Comparison of ENCODE assay signal across 16 cellular contexts in the genomic region with DNA sequence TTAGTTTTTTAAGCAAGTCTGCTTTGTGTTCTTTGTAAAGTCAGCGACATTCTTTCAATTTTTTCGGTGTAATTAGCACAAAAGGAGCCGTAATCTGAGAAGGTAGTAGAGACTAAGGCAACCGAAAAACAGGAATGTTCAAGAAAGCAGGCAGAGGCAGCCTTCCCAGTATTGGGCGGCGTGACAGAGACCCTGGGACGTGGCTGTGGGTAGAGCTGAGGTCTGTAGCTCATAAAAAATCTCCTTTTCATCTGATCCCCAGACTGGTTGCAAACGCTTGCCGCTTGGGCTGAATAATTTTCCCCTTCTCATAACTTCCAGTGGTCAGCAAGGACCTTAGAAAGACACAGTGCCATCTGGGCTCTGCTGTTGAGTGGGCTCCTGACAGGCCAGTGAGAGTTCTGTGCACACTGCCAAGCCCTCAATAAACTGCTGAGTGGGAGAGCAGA. TPM values are rescaled to one million over a fixed set of nuclear protein-coding genes. Genes with fewer than 3 reads are reported as not detected.
DNase-seq lines count a peak whose midpoint lies in the region; ATAC-seq, FAIRE-seq and TF ChIP-seq lines count a peak whose summit lies in the region.
"Had no signal": no experiment of that assay in that cellular context is flagged by ENCODE, and none has a peak within 500 bp of the region (broad histone marks: within the 10 kb centered on the region; RNA-seq: fewer than 3 reads in every experiment).

No MANE protein-coding gene starts in this region.

- DNase-seq in AG20443 (ENCODE audit: low spot score) (peak; percentile 58), M059J (ENCODE audit: low read depth) (peak; percentile 42), H1 (ENCODE audit: low read depth in 1 of 2, low spot score in 2 of 2) (no peak), nephron progenitor cell (no peak), NCI-H2029 (lab: John Stamatoyannopoulos, UW) (no peak)
- no peak for DNase-seq in stimulated activated CD8-positive, alpha-beta memory T cell treated with anti-CD3 and anti-CD28 coated beads, Interleukin-4, amount 100 ng/mL, for 48 hours
- DNase-seq: ACHN; activated effector memory CD4-positive, alpha-beta T cell treated with anti-CD3 and anti-CD28 coated beads, Interleukin-2, amount 50 U/mL, for 16 hours; heart left ventricle; NCI-H1092 treated with DMSO at 0.1 percent for 48 hours; OCI-M1; spleen had no signal

- H3K23me2 ChIP-seq in H1 (ENCODE audit: low read depth, low read length): no peaks in the 10 kb centered on the region; the same call in 1 of the 2 replicates

- peak; percentile 19 for FAIRE-seq in H1 (lab: Jason Lieb, UNC)
- FAIRE-seq: bronchial epithelial cell, D721Med had no signal

- POLR2A ChIA-PET in H1 (lab: Charles Lee; ENCODE audit: partially characterized antibody): interaction anchor here (0.7 to 3.0 kb wide), 14 partner anchors 8 to 402 kb away, joined by 3 to 13 read pairs (median 4); partner anchors contain the start of gene ATP5F1E

- peak overlapping the region; percentile 86 for H3K18ac ChIP-seq in H1 (ENCODE audit: extremely low read depth, low read length)

- H3K4me1 Mint-ChIP-seq in nephron progenitor cell: peaks cover 75% of the 10 kb centered on the region

- H4K91ac ChIP-seq in H1 (replicated peaks; ENCODE audit: insufficient read length, low read length): no peak overlapping the region

- no peak overlapping the region for H3K4ac ChIP-seq in H1 (replicated peaks; ENCODE audit: insufficient read length, low read depth, low read length)

- peak overlapping the region in 2 of 4 experiments; percentile 6 to 39; a peak in 2 of 8 replicates for H3K4me3 ChIP-seq in H1 (ENCODE audit: extremely low read depth in 1 of 4, insufficient read depth in 2 of 4, low read depth in 3 of 4, low read length in 4 of 4)
- H3K4me3 ChIP-seq: heart left ventricle, spleen had no signal

- H2BK120ac ChIP-seq in H1 (replicated peaks; ENCODE audit: low read depth, low read length): no peak overlapping the region

- 0 out of 2 replicates have a peak overlapping the region, but pooled peaks have one; percentile 24 for H2BK20ac ChIP-seq in H1 (ENCODE audit: low read length)

- CTCF ChIA-PET in H1 (lab: Charles Lee; ENCODE audit: partially characterized antibody): interaction anchor here (0.6 to 6.8 kb wide), 8 partner anchors 9 to 249 kb away, joined by 3 to 61 read pairs (median 3); no protein-coding TSS in a partner anchor

- no peak overlapping the region for H3K23ac ChIP-seq in H1 (ENCODE audit: insufficient read length)

- no peak for ATAC-seq in HG02870 (IDR thresholded peaks at IDR 0.05; ENCODE audit: unreplicated experiment)
- ATAC-seq in HG03460 (IDR thresholded peaks at IDR 0.05; ENCODE audit: unreplicated experiment): no peak
- ATAC-seq: heart left ventricle had no signal

- no peak for TF ChIP-seq EP300 in H1 (IDR thresholded peaks at IDR 0.05; ENCODE audit: borderline replicate concordance in 1 of 2, low read depth in 2 of 2, low read length in 2 of 2)

- TF ChIP-seq CTCF in H1 (IDR thresholded peaks at IDR 0.05; ENCODE audit: control extremely low read depth in 1 of 3, insufficient read depth in 1 of 3, low read depth in 1 of 3, low read length in 3 of 3): no peak
- no peak for TF ChIP-seq CTCF in nephron progenitor cell (IDR thresholded peaks at IDR 0.05)

- H3K4me2 ChIP-seq in H1 (ENCODE audit: insufficient read depth in 1 of 2, low read depth in 2 of 2, low read length in 2 of 2): peak overlapping the region; percentile 50 to 54

- H3K9me3 ChIP-seq in H1 (ENCODE audit: insufficient read depth in 2 of 2, low read depth in 1 of 2, low read length in 1 of 2): peaks cover 2 to 3% of the 10 kb centered on the region in 2 experiments; a peak in 1 of 4 replicates
- H3K9me3 ChIP-seq: spleen had no signal

- no peak overlapping the region; the same call in 1 of the 2 replicates for H4K8ac ChIP-seq in H1 (ENCODE audit: extremely low read depth, insufficient read depth, low read length)

- H3K9me3 Mint-ChIP-seq in nephron progenitor cell: peaks cover 12% of the 10 kb centered on the region

- H4K5ac ChIP-seq in H1 (ENCODE audit: insufficient read length, low read depth, low read length): no peak overlapping the region

- peak overlapping the region; percentile 36 for H3K27ac Mint-ChIP-seq in nephron progenitor cell

- 0 out of 2 replicates have a peak overlapping the region, but pooled peaks have one; percentile 37 for H3K27ac ChIP-seq in H1 (ENCODE audit: low read depth, low read length)
- H3K27ac ChIP-seq: heart left ventricle, spleen had no signal

- H3K27me3 ChIP-seq in H1 (replicated peaks in 1 of 4; ENCODE audit: control insufficient read depth in 3 of 4, extremely low read depth in 1 of 4, insufficient read depth in 3 of 4, low read length in 3 of 4): no peaks in the 10 kb centered on the region
- H3K27me3 ChIP-seq: heart left ventricle, spleen had no signal

- H3K56ac ChIP-seq in H1 (replicated peaks; ENCODE audit: insufficient read length, low read depth, low read length): no peak overlapping the region

- TF ChIP-seq RAD21 in H1 (IDR thresholded peaks at IDR 0.05 in 1 of 2, conservative IDR thresholded peaks at IDR 0.05 in 1 of 2; ENCODE audit: low read depth in 2 of 2, low read length in 2 of 2): no peak

- peaks cover 25% of the 10 kb centered on the region for H3K36me3 Mint-ChIP-seq in nephron progenitor cell (ENCODE audit: low read depth)

- H3K79me1 ChIP-seq in H1 (ENCODE audit: low read depth, low read length): no peaks in the 10 kb centered on the region

- H2BK15ac ChIP-seq in H1 (ENCODE audit: low read length): no peak overlapping the region

- H2BK5ac ChIP-seq in H1 (ENCODE audit: low read depth, low read length): peak overlapping the region; percentile 46; the same call in 1 of the 2 replicates

- peak overlapping the region; percentile 32 for H3K4me3 Mint-ChIP-seq in nephron progenitor cell

- TF ChIP-seq POLR2A in H1 (IDR thresholded peaks at IDR 0.05; ENCODE audit: control extremely low read depth in 1 of 2, low read depth in 2 of 2, low read length in 2 of 2): peak in 1 of 2 experiments; percentile 54; a peak in 2 of 3 replicates

- peak overlapping the region; percentile 70; the same call in 1 of the 2 replicates for H2BK12ac ChIP-seq in H1 (ENCODE audit: low read depth, low read length)

- no peaks in the 10 kb centered on the region for H4K20me1 ChIP-seq in H1 (replicated peaks in 1 of 2; ENCODE audit: control insufficient read depth in 1 of 2, insufficient read depth in 2 of 2, low read length in 2 of 2)

- peaks cover 8% of the 10 kb centered on the region for H3K27me3 Mint-ChIP-seq in nephron progenitor cell (ENCODE audit: low read depth, poor library complexity)

- WGBS in H1 (ENCODE audit: extremely low coverage in 1 of 2, insufficient coverage in 1 of 2, insufficient read length in 1 of 2, insufficient replicate concordance in 2 of 2, low coverage in 1 of 2, low lambda C conversion rate in 2 of 2, missing lambda C conversion rate in 1 of 2), 2 experiments: 18% methylated on average over 9 of the region's 9 CpGs; no CpG with 5 or more reads in 1 of the 2 experiments

- peaks cover 0 to 16% (median 13%) of the 10 kb centered on the region in 4 experiments for H3K4me1 ChIP-seq in H1 (replicated peaks in 1 of 4; ENCODE audit: control insufficient read depth in 3 of 4, insufficient read depth in 4 of 4, low read length in 3 of 4)

- H3K9ac ChIP-seq in H1 (replicated peaks in 1 of 4; ENCODE audit: extremely low read depth in 1 of 4, low read depth in 3 of 4, low read length in 3 of 4): no peak overlapping the region

- H2AFZ ChIP-seq in H1 (ENCODE audit: low read length): no peak overlapping the region

- H2AK5ac ChIP-seq in H1 (ENCODE audit: low read depth, low read length): no peak overlapping the region

- no peaks in the 10 kb centered on the region; a peak in 1 of 4 replicates for H3K79me2 ChIP-seq in H1 (ENCODE audit: control insufficient read depth in 1 of 2, insufficient read depth in 2 of 2, low read length in 2 of 2)

- H3K36me3 ChIP-seq in H1 (ENCODE audit: control insufficient read depth in 2 of 4, insufficient read depth in 4 of 4, low read length in 3 of 4): peaks cover 0 to 8% (median 3%) of the 10 kb centered on the region in 4 experiments; a peak in 2 of 8 replicates
- H3K36me3 ChIP-seq: heart left ventricle, spleen had no signal

- no peak overlapping the region for H3K14ac ChIP-seq in H1 (ENCODE audit: insufficient read length)

TF ChIP-seq in H1, 55 proteins besides CTCF, POLR2A, EP300 and RAD21:
- TF ChIP-seq TAF7 (optimal IDR thresholded peaks at IDR 0.05; ENCODE audit: borderline replicate concordance, low read depth, low read length) (peak; percentile 43), ASH2L (IDR thresholded peaks at IDR 0.05; ENCODE audit: low read length) (peak; percentile 44), MAFK (IDR thresholded peaks at IDR 0.05; ENCODE audit: low read depth, low read length) (no peak)

RNA-seq across cellular contexts. Expression of gene GNAS, which starts 30.8 kb away (rescaled TPM):
- total RNA-seq in M059J (2014; rRNA removed; shearing (Covaris generic)): 1,151 and 1,551 TPM in 2 replicates
- total RNA-seq in H1 (2021; fragmentation: NEBNext Ultra II Directional; extraction: Animal tissue kit (Norgen Biotek cat#: 25700)): 989 and 1,039 TPM in 2 replicates
- 1,613 and 2,238 TPM in 2 replicates for polyA plus RNA-seq in H1 (2011; rRNA removed)
- polyA plus RNA-seq in H1 (2011; cell fraction: cytosol; rRNA removed): 1,327 TPM
- 1,703 TPM for polyA plus RNA-seq in H1 (2011; cell fraction: nucleus; rRNA removed)
- 953 to 1,220 TPM (median 1,156 TPM) in 4 replicates for polyA plus RNA-seq in H1 (2012, experiment 1 of 2)
- 998 TPM for polyA plus RNA-seq in H1 (2012, experiment 2 of 2)
- polyA plus RNA-seq in H1 (2013, experiment 1 of 2): 696 TPM
- 746 TPM for polyA plus RNA-seq in H1 (2013, experiment 2 of 2)
- polyA minus RNA-seq in H1 (2011; rRNA and poly(A)+ RNA removed): 1,072 and 1,265 TPM in 2 replicates
- polyA minus RNA-seq in H1 (2011; cell fraction: cytosol; rRNA and poly(A)+ RNA removed): 673 TPM
- 539 TPM for polyA minus RNA-seq in H1 (2011; cell fraction: nucleus; rRNA and poly(A)+ RNA removed)

RNA-seq across cellular contexts. Expression of gene GNAS-AS1, which starts 32.6 kb away (rescaled TPM):
- 1.0 TPM in 1 of 2 replicates, not detected in the other for total RNA-seq in M059J (2014; rRNA removed; shearing (Covaris generic))
- total RNA-seq in H1 (2021; fragmentation: NEBNext Ultra II Directional; extraction: Animal tissue kit (Norgen Biotek cat#: 25700)): 11.7 and 13.7 TPM in 2 replicates
- 4.7 and 5.4 TPM in 2 replicates for polyA plus RNA-seq in H1 (2011; rRNA removed)
- polyA plus RNA-seq in H1 (2011; cell fraction: cytosol; rRNA removed): 5.8 TPM
- polyA plus RNA-seq in H1 (2011; cell fraction: nucleus; rRNA removed): 15.2 TPM
- polyA plus RNA-seq in H1 (2012, experiment 1 of 2): 4.0 to 6.0 TPM (median 5.4 TPM) in 4 replicates
- polyA plus RNA-seq in H1 (2012, experiment 2 of 2): 4.3 TPM
- polyA plus RNA-seq in H1 (2013, experiment 1 of 2): 2.2 TPM
- 2.1 TPM for polyA plus RNA-seq in H1 (2013, experiment 2 of 2)
- 5.8 and 6.2 TPM in 2 replicates for polyA minus RNA-seq in H1 (2011; rRNA and poly(A)+ RNA removed)
- 7.9 TPM for polyA minus RNA-seq in H1 (2011; cell fraction: cytosol; rRNA and poly(A)+ RNA removed)
- polyA minus RNA-seq in H1 (2011; cell fraction: nucleus; rRNA and poly(A)+ RNA removed): 20.0 TPM

Comparison
In these comparisons a context has a peak if more than half of its experiments do, and no peak if none do; other contexts are left out.
1. DNase-seq: peak in AG20443 (single experiment) and M059J (single experiment); none in H1 (0 of 2), nephron progenitor cell (single experiment), NCI-H2029 (single experiment) and stimulated activated CD8-positive, alpha-beta memory T cell treated with anti-CD3 and anti-CD28 coated beads, Interleukin-4, amount 100 ng/mL, for 48 hours (single experiment).